19 cellular contexts compared by ENCODE assay signal in the genomic region with DNA sequence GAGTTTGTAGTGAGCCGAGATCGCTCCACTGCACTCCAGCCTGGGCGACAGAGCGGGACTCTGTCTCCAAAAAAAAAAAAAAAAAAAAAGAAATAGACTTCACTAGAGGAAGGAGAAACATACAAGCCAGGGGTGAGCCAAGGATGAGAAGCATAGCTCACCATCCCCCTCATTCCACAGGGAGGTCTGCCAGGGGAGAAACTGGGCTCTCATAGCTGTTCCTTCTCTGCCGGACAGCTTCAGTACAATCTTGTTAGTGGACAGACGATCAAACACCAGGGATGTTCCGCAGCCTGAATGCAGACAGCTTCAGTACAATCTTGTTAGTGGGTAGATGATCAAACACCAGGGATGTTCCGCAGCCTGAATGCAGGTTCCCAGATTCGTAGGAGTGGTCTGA.
DNase-seq lines count a peak whose midpoint lies in the region; ATAC-seq and TF ChIP-seq lines count a peak whose summit lies in the region.
"Had no signal": no experiment of that assay in that cellular context is flagged by ENCODE, and none has a peak within 500 bp of the region (broad histone marks: within the 10 kb centered on the region; RNA-seq: fewer than 3 reads in every experiment).

No MANE protein-coding gene starts in this region.

- TF ChIP-seq POLR2A in uterus (IDR thresholded peaks at IDR 0.05) = no peak

- H3K4me3 ChIP-seq in OCI-LY7 (ENCODE audit: low read depth, low read length, poor library complexity, severe bottlenecking) (peak overlapping the region; percentile 60), left lung (no peak overlapping the region), uterus (no peak overlapping the region)
- no peak overlapping the region for H3K4me3 ChIP-seq in CD8-positive, alpha-beta memory T cell (ENCODE audit: low read length)
- H3K4me3 ChIP-seq: GM12878 had no signal

- in situ Hi-C loops in Caki2 (cut with HindIII; ENCODE audit: low pct_unique_long_range_greater_than_20kb, low sequenced_read_pairs) = no loop called here

- no peak overlapping the region for H3K27ac Mint-ChIP-seq in activated T-cell treated with anti-CD3 and anti-CD28 coated beads, Interleukin-2, amount 50 U/mL, for 24 hours
- H3K27ac Mint-ChIP-seq in CD8-positive, alpha-beta memory T cell = no peak overlapping the region
- H3K27ac Mint-ChIP-seq: CD14-positive monocyte, H9 had no signal

- H3K9me3 ChIP-seq in OCI-LY7 (ENCODE audit: low read length) (peaks cover 5% of the 10 kb centered on the region), left lung (no peaks in the 10 kb centered on the region), uterus (no peaks in the 10 kb centered on the region)
- H3K9me3 ChIP-seq in CD8-positive, alpha-beta memory T cell (ENCODE audit: low read length) = no peaks in the 10 kb centered on the region

- BruUV-seq in OCI-LY7 (replicated peaks; lab: Mats Ljungman, UMichigan) = no TSS peak

- intact Hi-C loops in OCI-LY7 (cut with micrococcal nuclease; ENCODE audit: unreplicated experiment) (no loop called here), left lung (cut with DNase I) (no loop called here), uterus (cut with DNase I; ENCODE audit: low total_unique reads) (no loop called here)

- H3K4me3 Mint-ChIP-seq in activated T-cell treated with anti-CD3 and anti-CD28 coated beads, Interleukin-2, amount 50 U/mL, for 24 hours = no peak overlapping the region
- H3K4me3 Mint-ChIP-seq in CD8-positive, alpha-beta memory T cell = peak overlapping the region in 3 of 7 donors; percentile 25 to 52 (median 28)
- H3K4me3 Mint-ChIP-seq: H9 had no signal

- H2AFZ ChIP-seq in OCI-LY7 (ENCODE audit: low read length) = no peak overlapping the region

- H3K27ac ChIP-seq in OCI-LY7 (ENCODE audit: low read depth, low read length, poor library complexity, severe bottlenecking) = peak overlapping the region; percentile 94
- H3K27ac ChIP-seq in left lung = no peak overlapping the region
- peak overlapping the region; percentile 61 to 81 for H3K27ac ChIP-seq in uterus
- H3K27ac ChIP-seq in CD8-positive, alpha-beta memory T cell (ENCODE audit: low read depth, low read length) = no peak overlapping the region
- H3K27ac ChIP-seq: KMS-11 had no signal

- no peaks in the 10 kb centered on the region for H4K20me1 ChIP-seq in OCI-LY7 (ENCODE audit: insufficient read depth, low read length)

- H3K4me1 ChIP-seq in OCI-LY7 (ENCODE audit: insufficient read depth, low read length, poor library complexity, severe bottlenecking) (peaks cover 56% of the 10 kb centered on the region), left lung (no peaks in the 10 kb centered on the region), uterus (no peaks in the 10 kb centered on the region)
- H3K4me1 ChIP-seq in CD8-positive, alpha-beta memory T cell (ENCODE audit: insufficient read depth, low read length) = no peaks in the 10 kb centered on the region

- H3K79me2 ChIP-seq in OCI-LY7 (ENCODE audit: insufficient read depth, low read depth, low read length) = no peaks in the 10 kb centered on the region

- no peaks in the 10 kb centered on the region for H3K9me3 Mint-ChIP-seq in activated T-cell treated with anti-CD3 and anti-CD28 coated beads, Interleukin-2, amount 50 U/mL, for 24 hours
- H3K9me3 Mint-ChIP-seq in CD8-positive, alpha-beta memory T cell = peaks cover 0 to 2% (median under 1%) of the 10 kb centered on the region in 5 donors
- H3K9me3 Mint-ChIP-seq: H9 had no signal

- H3K36me3 ChIP-seq in OCI-LY7 (ENCODE audit: insufficient read depth, low read length) (no peaks in the 10 kb centered on the region), left lung (no peaks in the 10 kb centered on the region), uterus (no peaks in the 10 kb centered on the region)
- no peaks in the 10 kb centered on the region for H3K36me3 ChIP-seq in CD8-positive, alpha-beta memory T cell (ENCODE audit: insufficient read depth, low read length)

- H3K27me3 ChIP-seq in left lung (no peaks in the 10 kb centered on the region), uterus (no peaks in the 10 kb centered on the region)
- no peaks in the 10 kb centered on the region for H3K27me3 ChIP-seq in CD8-positive, alpha-beta memory T cell (ENCODE audit: insufficient read depth, low read length, poor library complexity, severe bottlenecking)

- peak; percentile 45 for ATAC-seq in left lung
- ATAC-seq: GM12878 had no signal

- POLR2A ChIA-PET in OCI-LY7 (lab: Charles Lee) = interaction anchor here (0.7 kb wide), 2 partner anchors 8 to 75 kb away, joined by 3 to 5 read pairs; no protein-coding TSS in a partner anchor
- POLR2A ChIA-PET in CD8-positive, alpha-beta memory T cell (lab: Charles Lee) = no interaction called here

- CTCF ChIA-PET in OCI-LY7 (lab: Charles Lee; ENCODE audit: unreplicated experiment) = no interaction called here
- CTCF ChIA-PET in CD8-positive, alpha-beta memory T cell (lab: Charles Lee) = no interaction called here

- H3K9me2 ChIP-seq in OCI-LY7 (ENCODE audit: insufficient read depth, low read length) = no peaks in the 10 kb centered on the region

- TF ChIP-seq CTCF in OCI-LY7 (conservative IDR thresholded peaks at IDR 0.05; ENCODE audit: low read length) (no peak), left lung (IDR thresholded peaks at IDR 0.05) (no peak), uterus (IDR thresholded peaks at IDR 0.05) (no peak)

- H3K4me2 ChIP-seq in OCI-LY7 (ENCODE audit: low read length) = peak overlapping the region; percentile 81

- H3K36me3 Mint-ChIP-seq in activated T-cell treated with anti-CD3 and anti-CD28 coated beads, Interleukin-2, amount 50 U/mL, for 24 hours (ENCODE audit: low read depth) = no peaks in the 10 kb centered on the region
- no peaks in the 10 kb centered on the region for H3K36me3 Mint-ChIP-seq in CD8-positive, alpha-beta memory T cell
- H3K36me3 Mint-ChIP-seq: CD14-positive monocyte had no signal

- peaks cover 15% of the 10 kb centered on the region for H3K4me1 Mint-ChIP-seq in activated T-cell treated with anti-CD3 and anti-CD28 coated beads, Interleukin-2, amount 50 U/mL, for 24 hours (ENCODE audit: low read depth)
- peaks cover 8 to 10% (median 9%) of the 10 kb centered on the region in 3 donors for H3K4me1 Mint-ChIP-seq in CD8-positive, alpha-beta memory T cell

- peaks cover 3% of the 10 kb centered on the region for H3K27me3 Mint-ChIP-seq in activated T-cell treated with anti-CD3 and anti-CD28 coated beads, Interleukin-2, amount 50 U/mL, for 24 hours
- no peaks in the 10 kb centered on the region for H3K27me3 Mint-ChIP-seq in CD8-positive, alpha-beta memory T cell

- DNase-seq in Caki2 (ENCODE audit: low read depth) (peak; percentile 8), OCI-LY7 (ENCODE audit: low spot score) (peak; percentile 13), left lung (no peak), uterus (peak; percentile 65 to 72), DMS 273 treated with DMSO at 0.1 percent for 48 hours (lab: John Stamatoyannopoulos, UW) (no peak)
- no peak for DNase-seq in activated T-cell treated with anti-CD3 and anti-CD28 coated beads, Interleukin-2, amount 50 U/mL, for 24 hours
- no peak for DNase-seq in CD8-positive, alpha-beta memory T cell
- DNase-seq: DMS153, EL, H9, NCI-H1048, NCI-H1436, NCI-H1930, NCI-H226, NCI-H526 treated with DMSO at 0.1 percent for 48 hours, SHP77 had no signal

Comparison
In these comparisons a context has a peak if more than half of its experiments do, and no peak if none do; other contexts are left out.
1. DNase-seq: peak in Caki2 (single experiment), OCI-LY7 (single experiment) and uterus (2 of 2); none in left lung (0 of 2), activated T-cell treated with anti-CD3 and anti-CD28 coated beads, Interleukin-2, amount 50 U/mL, for 24 hours (single experiment), CD8-positive, alpha-beta memory T cell (0 of 5) and DMS 273 treated with DMSO at 0.1 percent for 48 hours (single experiment).
2. H3K27ac ChIP-seq: peak in OCI-LY7 (single experiment) and uterus (2 of 2); none in left lung (0 of 2) and CD8-positive, alpha-beta memory T cell (single experiment).